8 cellular contexts compared by ENCODE assay signal in genomic region chr4:124018383-124019317, GRCh38.
DNase-seq lines count a peak whose midpoint lies in the region; ATAC-seq and TF ChIP-seq lines count a peak whose summit lies in the region.

No MANE protein-coding gene starts in this region.

- TF ChIP-seq CTCF in NB4 (IDR thresholded peaks at IDR 0.05; ENCODE audit: low read depth, low read length) = no peak
- no peak for TF ChIP-seq CTCF in nephron (IDR thresholded peaks at IDR 0.05; ENCODE audit: unreplicated experiment in 3 of 3)

- H3K4me3 ChIP-seq in NB4 (ENCODE audit: low read depth, low read length) = no peak overlapping the region

- no peak for DNase-seq in activated T-cell treated with anti-CD3 and anti-CD28 coated beads, Interleukin-2, amount 50 U/mL, for 4 hours
- DNase-seq in activated T-cell treated with anti-CD3 and anti-CD28 coated beads, Interleukin-2, amount 50 U/mL, for 48 hours = no peak
- DNase-seq in NB4 (ENCODE audit: low read depth) (peak; percentile 12), dermis blood vessel endothelial cell (peak; percentile 33), immature natural killer cell (no peak), NCI-H1436 treated with DMSO at 0.1 percent for 48 hours (lab: John Stamatoyannopoulos, UW) (no peak)

- H3K4me3 Mint-ChIP-seq in activated T-cell treated with anti-CD3 and anti-CD28 coated beads, Interleukin-2, amount 50 U/mL, for 4 hours = peak overlapping the region; percentile 37
- H3K4me3 Mint-ChIP-seq in nephron (no peak overlapping the region), immature natural killer cell (peak overlapping the region in 2 of 5 donors; percentile 4 to 5)

- H3K27ac Mint-ChIP-seq in nephron = peak overlapping the region; percentile 58 to 77 (median 71)
- H3K27ac Mint-ChIP-seq in immature natural killer cell = peak overlapping the region in 1 of 6 donors; percentile 62

- ATAC-seq in activated T-cell treated with anti-CD3 and anti-CD28 coated beads, Interleukin-2, amount 50 U/mL, for 4 hours = no peak
- ATAC-seq in HG02588 (IDR thresholded peaks at IDR 0.05; ENCODE audit: unreplicated experiment) = peak; percentile 100

- no peaks in the 10 kb centered on the region for H3K9me3 Mint-ChIP-seq in activated T-cell treated with anti-CD3 and anti-CD28 coated beads, Interleukin-2, amount 50 U/mL, for 4 hours
- peaks cover 5% of the 10 kb centered on the region for H3K9me3 Mint-ChIP-seq in nephron
- H3K9me3 Mint-ChIP-seq in immature natural killer cell = peaks cover 0 to 2% (median 0%) of the 10 kb centered on the region in 6 donors

- peaks cover 1% of the 10 kb centered on the region for H3K4me1 Mint-ChIP-seq in activated T-cell treated with anti-CD3 and anti-CD28 coated beads, Interleukin-2, amount 50 U/mL, for 4 hours (ENCODE audit: low read depth)
- H3K4me1 Mint-ChIP-seq in nephron (peaks cover 21% of the 10 kb centered on the region), immature natural killer cell (peaks cover 6 to 9% of the 10 kb centered on the region in 2 donors)

- TF ChIP-seq POLR2A in NB4 (IDR thresholded peaks at IDR 0.05; ENCODE audit: extremely low read depth, insufficient read length) = no peak

- H3K36me3 Mint-ChIP-seq in activated T-cell treated with anti-CD3 and anti-CD28 coated beads, Interleukin-2, amount 50 U/mL, for 4 hours (ENCODE audit: insufficient read depth) = no peaks in the 10 kb centered on the region
- H3K36me3 Mint-ChIP-seq in nephron (ENCODE audit: low read depth) = peaks cover 4% of the 10 kb centered on the region
- no peaks in the 10 kb centered on the region for H3K36me3 Mint-ChIP-seq in immature natural killer cell

- no peaks in the 10 kb centered on the region for H3K27me3 Mint-ChIP-seq in activated T-cell treated with anti-CD3 and anti-CD28 coated beads, Interleukin-2, amount 50 U/mL, for 4 hours (ENCODE audit: low read depth)
- H3K27me3 Mint-ChIP-seq in nephron (ENCODE audit: low read depth) (no peaks in the 10 kb centered on the region), immature natural killer cell (ENCODE audit: low read depth in 3 of 3) (no peaks in the 10 kb centered on the region)

Comparison
In these comparisons a context has a peak if more than half of its experiments do, and no peak if none do; other contexts are left out.
1. DNase-seq: peak in NB4 (single experiment) and dermis blood vessel endothelial cell (single experiment); none in activated T-cell treated with anti-CD3 and anti-CD28 coated beads, Interleukin-2, amount 50 U/mL, for 4 hours (single experiment), activated T-cell treated with anti-CD3 and anti-CD28 coated beads, Interleukin-2, amount 50 U/mL, for 48 hours (0 of 2), immature natural killer cell (0 of 3) and NCI-H1436 treated with DMSO at 0.1 percent for 48 hours (single experiment).